ENCODE assay signal across 1 cellular context in genomic region chr5:30928966-30929365, GRCh38.
TF ChIP-seq lines count a peak whose summit lies in the region.

No MANE protein-coding gene starts in this region.

TF ChIP-seq in WTC11, 78 proteins besides CTCF, POLR2A, EP300 and RAD21 (continued from another document):
- TF ChIP-seq ESRRA (CRISPR knock-in tag; IDR thresholded peaks at IDR 0.05; ENCODE audit: borderline replicate concordance): no peak
- no peak for TF ChIP-seq ZNF532 (CRISPR knock-in tag; IDR thresholded peaks at IDR 0.05; ENCODE audit: borderline replicate concordance)
- TF ChIP-seq ERG (CRISPR knock-in tag; IDR thresholded peaks at IDR 0.05): no peak
